In genomic region chr2:96423281-96423680, GRCh38 we compare ENCODE assay signal across 16 cellular contexts.
DNase-seq lines count a peak whose midpoint lies in the region; ATAC-seq and TF ChIP-seq lines count a peak whose summit lies in the region.
"Had no signal": no experiment of that assay in that cellular context is flagged by ENCODE, and none has a peak within 500 bp of the region (broad histone marks: within the 10 kb centered on the region; RNA-seq: fewer than 3 reads in every experiment).

No MANE protein-coding gene starts in this region.

- H2BK5ac ChIP-seq in neuronal stem cell (ENCODE audit: low read length), result no peak overlapping the region

- H3K36me3 Mint-ChIP-seq in GM23338 (ENCODE audit: low read depth), result peaks cover 3% of the 10 kb centered on the region; the same call in 1 of the 3 replicates

- no peaks in the 10 kb centered on the region for H3F3A ChIP-seq in GM23338 (replicated peaks; ENCODE audit: low read depth)

- H3K4ac ChIP-seq in neuronal stem cell (ENCODE audit: low read length), result no peak overlapping the region

- H3K9me3 ChIP-seq in neuronal stem cell (replicated peaks in 1 of 2; ENCODE audit: control insufficient read depth in 2 of 2, insufficient read depth in 1 of 2, low read depth in 1 of 2, low read length in 2 of 2), result no peaks in the 10 kb centered on the region

- H3K4me1 Mint-ChIP-seq in GM23338, result peaks cover 7% of the 10 kb centered on the region

- ATAC-seq in GM23338 (no peak), foreskin keratinocyte (no peak), HG03469 (IDR thresholded peaks at IDR 0.05; ENCODE audit: unreplicated experiment) (no peak)

- H3K27me3 ChIP-seq in GM23338 (ENCODE audit: insufficient read depth) (no peaks in the 10 kb centered on the region), foreskin keratinocyte (no peaks in the 10 kb centered on the region), neuronal stem cell (ENCODE audit: control insufficient read depth in 3 of 3, insufficient read depth in 3 of 3, low read depth in 1 of 3, low read length in 3 of 3) (no peaks in the 10 kb centered on the region)

- WGBS in neuronal stem cell (ENCODE audit: extremely low coverage in 2 of 2, insufficient read length in 2 of 2, insufficient replicate concordance in 1 of 2), 2 donors, result no CpG with 5 or more reads among the region's 2 CpGs

- H3K27ac Mint-ChIP-seq in GM23338, result no peak overlapping the region
- H3K27ac Mint-ChIP-seq: HFFc6 had no signal

- H3K27ac ChIP-seq in GM23338 (ENCODE audit: low read depth) (no peak overlapping the region), foreskin keratinocyte (no peak overlapping the region), neuronal stem cell (replicated peaks; ENCODE audit: low read length) (no peak overlapping the region)

- H3K4me3 Mint-ChIP-seq in GM23338, result no peak overlapping the region
- H3K4me3 Mint-ChIP-seq: HFFc6 had no signal

- no peak overlapping the region for H2BK15ac ChIP-seq in neuronal stem cell (ENCODE audit: low read length)

- no peaks in the 10 kb centered on the region for H4K20me1 ChIP-seq in GM23338 (replicated peaks; ENCODE audit: insufficient read depth)

- H3K27me3 Mint-ChIP-seq in GM23338 (ENCODE audit: insufficient read depth, low read depth, poor library complexity), result no peaks in the 10 kb centered on the region

- H2AFZ ChIP-seq in GM23338 (peak overlapping the region; percentile 87; the same call in 1 of the 2 replicates), neuronal stem cell (ENCODE audit: low read length) (peak overlapping the region; percentile 87)

- H4K91ac ChIP-seq in neuronal stem cell (ENCODE audit: low read depth, low read length, poor library complexity), result no peak overlapping the region

- no peaks in the 10 kb centered on the region for H3K9me2 ChIP-seq in GM23338 (ENCODE audit: insufficient read depth)

- peaks cover 18% of the 10 kb centered on the region for H3K9me3 Mint-ChIP-seq in GM23338

- H3K4me2 ChIP-seq in GM23338, result no peak overlapping the region
- no peak overlapping the region for H3K4me2 ChIP-seq in neuronal stem cell (ENCODE audit: insufficient read depth, low read length, poor library complexity, severe bottlenecking)

- no peak overlapping the region for H2AK5ac ChIP-seq in neuronal stem cell (ENCODE audit: low read depth, low read length)

- no peaks in the 10 kb centered on the region for H3K79me2 ChIP-seq in GM23338 (replicated peaks; ENCODE audit: insufficient read depth)

- no peak for DNase-seq in GM23338 (ENCODE audit: low spot score)
- DNase-seq in SW480 (ENCODE audit: low spot score), result peak; percentile 36
- peak; percentile 28 to 49 for DNase-seq in foreskin keratinocyte
- no peak for DNase-seq in neuronal stem cell (ENCODE audit: low spot score)
- DNase-seq in NCI-H146 (lab: John Stamatoyannopoulos, UW), result no peak
- DNase-seq in activated CD4-positive, alpha-beta T cell treated with anti-CD3 and anti-CD28 coated beads for 4 hours, result no peak
- DNase-seq: AML-193, DMS79 treated with DMSO at 0.1 percent for 48 hours, GDM1, MV-4-11, NCI-H1436, NCI-H2081, NCI-H526, OCI-M1 had no signal

- H3K9ac ChIP-seq in neuronal stem cell (ENCODE audit: low read depth, low read length, poor library complexity), result no peak overlapping the region

- no peak overlapping the region for H3K23ac ChIP-seq in neuronal stem cell (ENCODE audit: low read depth, low read length, poor library complexity)

- no peak overlapping the region for H2BK12ac ChIP-seq in neuronal stem cell (ENCODE audit: low read length)

- no peaks in the 10 kb centered on the region for H3K4me1 ChIP-seq in GM23338 (ENCODE audit: insufficient read depth)
- peaks cover 5% of the 10 kb centered on the region for H3K4me1 ChIP-seq in foreskin keratinocyte
- peaks cover 2 to 12% of the 10 kb centered on the region in 2 donors for H3K4me1 ChIP-seq in neuronal stem cell (ENCODE audit: control insufficient read depth in 2 of 2, insufficient read depth in 1 of 2, low read depth in 1 of 2, low read length in 2 of 2)

- H3K14ac ChIP-seq in neuronal stem cell (ENCODE audit: low read length), result no peak overlapping the region

- H3K4me3 ChIP-seq in GM23338 (no peak overlapping the region), neuronal stem cell (ENCODE audit: low read length in 2 of 2) (no peak overlapping the region)

- no peak overlapping the region for H3K18ac ChIP-seq in neuronal stem cell (ENCODE audit: low read length)

- no peak overlapping the region for H2BK120ac ChIP-seq in neuronal stem cell (ENCODE audit: low read depth, low read length)

- 0 out of 2 replicates have a peak, but pooled peaks cover 4% of the 10 kb centered on the region for H3K36me3 ChIP-seq in GM23338 (ENCODE audit: insufficient read depth)
- H3K36me3 ChIP-seq in neuronal stem cell (replicated peaks in 1 of 2; ENCODE audit: control insufficient read depth in 2 of 2, insufficient read depth in 2 of 2, low read length in 2 of 2), result no peaks in the 10 kb centered on the region

- H3K79me1 ChIP-seq in neuronal stem cell (ENCODE audit: low read depth, low read length), result no peaks in the 10 kb centered on the region

- TF ChIP-seq CTCF in GM23338 (conservative IDR thresholded peaks at IDR 0.05; ENCODE audit: low read depth in 2 of 2) (no peak), foreskin keratinocyte (conservative IDR thresholded peaks at IDR 0.05) (no peak)

- no peak overlapping the region for H4K8ac ChIP-seq in neuronal stem cell (ENCODE audit: low read depth, low read length)

TF ChIP-seq in GM23338, 12 proteins besides CTCF, POLR2A, EP300 and RAD21:
- TF ChIP-seq CREB1 (CRISPR knock-in tag; IDR thresholded peaks at IDR 0.05; ENCODE audit: low read depth), result no peak
- TF ChIP-seq NANOG (IDR thresholded peaks at IDR 0.05; ENCODE audit: borderline replicate concordance), result no peak

Comparison
In these comparisons a context has a peak if more than half of its experiments do, and no peak if none do; other contexts are left out.
1. DNase-seq: peak in SW480 (single experiment) and foreskin keratinocyte (2 of 2); none in GM23338 (single experiment), neuronal stem cell (single experiment), NCI-H146 (single experiment) and activated CD4-positive, alpha-beta T cell treated with anti-CD3 and anti-CD28 coated beads for 4 hours (0 of 2).